ENCODE assay signal across 10 cellular contexts in the genomic region with DNA sequence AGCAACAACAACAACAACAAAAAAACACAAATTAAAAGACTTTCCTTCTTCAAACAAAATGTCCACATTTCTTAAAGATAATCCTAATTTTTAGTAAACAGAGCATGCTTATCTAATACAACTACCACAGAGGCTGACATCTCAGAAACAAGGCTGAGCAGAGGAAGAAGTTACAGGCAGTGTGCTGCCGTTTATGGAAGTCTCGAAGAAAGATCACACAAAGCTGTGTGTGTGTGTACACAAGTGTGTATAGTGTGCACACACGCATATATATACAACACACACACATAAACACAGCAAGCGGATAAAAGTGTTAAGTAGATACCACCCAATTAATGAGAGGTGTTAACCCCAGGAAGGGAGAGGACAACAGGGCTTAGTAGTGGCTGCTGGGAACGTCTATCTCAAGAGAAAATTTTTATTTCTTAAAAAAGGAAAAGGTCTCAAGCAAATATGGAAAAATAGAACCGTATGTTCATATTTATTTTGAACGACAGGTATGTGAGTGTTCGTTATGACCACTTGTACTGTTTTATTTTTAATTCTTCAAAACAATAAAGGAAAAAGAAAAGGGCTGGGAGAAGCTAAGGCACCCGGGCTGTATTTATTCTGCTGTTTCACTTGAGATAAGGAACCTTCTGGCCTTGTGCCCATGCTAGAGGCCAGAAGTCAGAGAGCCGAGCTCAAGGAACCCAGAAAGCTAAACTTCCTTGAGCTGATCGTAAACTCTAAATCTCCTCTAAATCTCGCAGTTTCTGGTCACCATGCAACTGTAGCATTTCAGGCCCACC. TPM values are rescaled to one million over a fixed set of nuclear protein-coding genes. Genes with fewer than 3 reads are reported as not detected.
A peak's percentile ranks its signal among the peaks of the same experiment; 100 is the strongest.
DNase-seq lines count a peak whose midpoint lies in the region; ATAC-seq and TF ChIP-seq lines count a peak whose summit lies in the region.
"Had no signal": no experiment of that assay in that cellular context is flagged by ENCODE, and none has a peak within 500 bp of the region (broad histone marks: within the 10 kb centered on the region; RNA-seq: fewer than 3 reads in every experiment).

No MANE protein-coding gene starts in this region.

- H3K4me1 Mint-ChIP-seq in effector memory CD8-positive, alpha-beta T cell (ENCODE audit: low read depth in 2 of 2) = peaks cover 82 to 90% of the 10 kb centered on the region in 2 donors
- H3K4me1 Mint-ChIP-seq in type B pancreatic cell (ENCODE audit: unreplicated experiment) = peaks cover 28% of the 10 kb centered on the region

- peak overlapping the region in 2 of 4 donors; percentile 8 to 18 for H3K4me3 ChIP-seq in Peyer's patch
- peak overlapping the region; percentile 24 for H3K4me3 ChIP-seq in parathyroid adenoma (ENCODE audit: low read depth, low read length)
- no peak overlapping the region for H3K4me3 ChIP-seq in HAP-1
- H3K4me3 ChIP-seq: thoracic aorta had no signal

- H3K27ac ChIP-seq in Peyer's patch (peak overlapping the region; percentile 51 to 78 (median 65)), parathyroid adenoma (peak overlapping the region; percentile 1)
- H3K27ac ChIP-seq: thoracic aorta had no signal

- peak; percentile 47 for DNase-seq in Daoy (ENCODE audit: low read depth)
- DNase-seq in Peyer's patch = peak in 1 of 3 donors; percentile 70
- no peak for DNase-seq in effector memory CD8-positive, alpha-beta T cell
- no peak for DNase-seq in HAP-1 (ENCODE audit: low spot score in 2 of 2)
- no peak for DNase-seq in A172 (ENCODE audit: low spot score)
- DNase-seq in type B pancreatic cell (ENCODE audit: extremely low spot score, unreplicated experiment) = no peak
- DNase-seq in AG08396 (ENCODE audit: low spot score) = no peak
- DNase-seq: NCI-H524 treated with DMSO at 0.1 percent for 48 hours had no signal

- no peak for TF ChIP-seq POLR2A in Peyer's patch (IDR thresholded peaks at IDR 0.05)

- H3K36me3 ChIP-seq in Peyer's patch = peaks cover 0 to 7% (median 0%) of the 10 kb centered on the region in 3 donors
- H3K36me3 ChIP-seq in parathyroid adenoma (ENCODE audit: control insufficient read depth, insufficient read depth, low read length) = no peaks in the 10 kb centered on the region
- peaks cover 7% of the 10 kb centered on the region for H3K36me3 ChIP-seq in HAP-1 (replicated peaks)
- H3K36me3 ChIP-seq: thoracic aorta had no signal

- H3K27me3 ChIP-seq in Peyer's patch = no peaks in the 10 kb centered on the region
- H3K27me3 ChIP-seq in parathyroid adenoma (ENCODE audit: control insufficient read depth, insufficient read depth, low read length) = no peaks in the 10 kb centered on the region
- no peaks in the 10 kb centered on the region for H3K27me3 ChIP-seq in HAP-1 (ENCODE audit: low read depth)

- H3K27ac Mint-ChIP-seq in effector memory CD8-positive, alpha-beta T cell = peak overlapping the region; percentile 91 to 93
- no peak overlapping the region for H3K27ac Mint-ChIP-seq in type B pancreatic cell

- in situ Hi-C loops in HAP-1 (cut with MboI; ENCODE audit: low sequenced_read_pairs) = no loop called here

- H3K9me3 ChIP-seq in Peyer's patch = no peaks in the 10 kb centered on the region
- no peaks in the 10 kb centered on the region for H3K9me3 ChIP-seq in parathyroid adenoma (ENCODE audit: control insufficient read depth, low read length)
- H3K9me3 ChIP-seq in HAP-1 = no peaks in the 10 kb centered on the region
- H3K9me3 ChIP-seq: thoracic aorta had no signal

- no peak overlapping the region for H3K9ac ChIP-seq in parathyroid adenoma

- H3K79me2 ChIP-seq in parathyroid adenoma = peaks cover 38% of the 10 kb centered on the region

- H3K4me2 ChIP-seq in parathyroid adenoma (ENCODE audit: low read length) = peak overlapping the region; percentile 51

- H3K4me3 Mint-ChIP-seq in effector memory CD8-positive, alpha-beta T cell = peak overlapping the region; percentile 79 to 96
- H3K4me3 Mint-ChIP-seq in type B pancreatic cell = no peak overlapping the region

- H3K36me3 Mint-ChIP-seq in effector memory CD8-positive, alpha-beta T cell (ENCODE audit: insufficient read depth) = peaks cover 81% of the 10 kb centered on the region
- peaks cover 4% of the 10 kb centered on the region for H3K36me3 Mint-ChIP-seq in type B pancreatic cell

- H3K4me1 ChIP-seq in Peyer's patch = peaks cover 0 to 59% (median 39%) of the 10 kb centered on the region in 4 donors
- peaks cover 26% of the 10 kb centered on the region for H3K4me1 ChIP-seq in parathyroid adenoma
- no peaks in the 10 kb centered on the region for H3K4me1 ChIP-seq in HAP-1

- TF ChIP-seq CTCF in Peyer's patch (IDR thresholded peaks at IDR 0.05) = no peak
- no peak for TF ChIP-seq CTCF in parathyroid adenoma (IDR thresholded peaks at IDR 0.05)
- TF ChIP-seq CTCF in type B pancreatic cell (conservative IDR thresholded peaks at IDR 0.05) = no peak

- no peak overlapping the region for H2AFZ ChIP-seq in parathyroid adenoma

- ATAC-seq in effector memory CD8-positive, alpha-beta T cell (replicated peaks) = peak; percentile 45

- H3K9me3 Mint-ChIP-seq in effector memory CD8-positive, alpha-beta T cell = no peaks in the 10 kb centered on the region
- no peaks in the 10 kb centered on the region for H3K9me3 Mint-ChIP-seq in type B pancreatic cell

- H3K27me3 Mint-ChIP-seq in effector memory CD8-positive, alpha-beta T cell = no peaks in the 10 kb centered on the region
- no peaks in the 10 kb centered on the region for H3K27me3 Mint-ChIP-seq in type B pancreatic cell

RNA-seq across cellular contexts. Expression of gene CCDC88C, which starts 15.1 kb away (rescaled TPM):
- 6.1 and 7.2 TPM in 2 replicates for total RNA-seq in Daoy (2014; rRNA removed; shearing (Covaris generic))
- total RNA-seq in Peyer's patch (100 to 1,000 TPM in 1 of 4 donors, 10 to 100 TPM in 3; 18.9 to 189 (median 77.2) TPM), type B pancreatic cell (ENCODE audit: low replicate concordance) (24.4 and 39.3 TPM in 2 replicates)
- total RNA-seq in A172 (2014; rRNA removed; shearing (Covaris generic)) = 2.5 and 4.7 TPM in 2 replicates
